ENCODE assay signal across 1 cellular context in genomic region chr13:79194272-79194671, GRCh38.
TF ChIP-seq lines count a peak whose summit lies in the region.

No MANE protein-coding gene starts in this region.

TF ChIP-seq in GM12878, 131 proteins besides CTCF, POLR2A, EP300 and RAD21 (continued from another document and continues in another):
- TF ChIP-seq TCF3 (IDR thresholded peaks at IDR 0.05; ENCODE audit: borderline replicate concordance, insufficient read depth, low read depth, low read length) (0 out of 2 replicates have a peak, but pooled peaks have one; percentile 42), RFX5 (IDR thresholded peaks at IDR 0.05; ENCODE audit: low read depth, low read length) (no peak), NFYA (IDR thresholded peaks at IDR 0.05; ENCODE audit: borderline replicate concordance, low read depth, low read length) (no peak), CBX5 (IDR thresholded peaks at IDR 0.05; ENCODE audit: low read depth) (peak; percentile 94), JUNB (IDR thresholded peaks at IDR 0.05) (peak; percentile 92), BHLHE40 (IDR thresholded peaks at IDR 0.05; ENCODE audit: borderline replicate concordance in 1 of 2, low read depth in 2 of 2, low read length in 1 of 2) (peak; percentile 40 to 70; a peak in 2 of 4 replicates), IKZF1 (conservative IDR thresholded peaks at IDR 0.05) (peak; percentile 87), JUND (IDR thresholded peaks at IDR 0.05; ENCODE audit: low read depth, low read length) (peak; percentile 34; the same call in 1 of the 2 replicates), CHD1 (IDR thresholded peaks at IDR 0.05; ENCODE audit: low read depth, low read length) (no peak), LARP7 (IDR thresholded peaks at IDR 0.05) (no peak), PAX5 (IDR thresholded peaks at IDR 0.05; ENCODE audit: borderline replicate concordance, low read depth, low read length) (peak; percentile 82; the same call in 1 of the 2 replicates), SPI1 (IDR thresholded peaks at IDR 0.05; ENCODE audit: borderline replicate concordance, insufficient read depth, low read depth, low read length) (peak; percentile 75; the same call in 1 of the 2 replicates), ZBTB33 (IDR thresholded peaks at IDR 0.05) (no peak), KAT2A (conservative IDR thresholded peaks at IDR 0.05; ENCODE audit: control insufficient read depth, low read depth, low read length) (no peak), NFIC (IDR thresholded peaks at IDR 0.05; ENCODE audit: low read depth, low read length) (peak; percentile 98), KLF5 (IDR thresholded peaks at IDR 0.05; ENCODE audit: partially characterized antibody) (no peak), ATF7 (IDR thresholded peaks at IDR 0.05; ENCODE audit: low read depth) (peak; percentile 93), POU2F2 (IDR thresholded peaks at IDR 0.05; ENCODE audit: borderline replicate concordance, low read depth, low read length) (peak; percentile 65; the same call in 1 of the 3 replicates), CHD2 (IDR thresholded peaks at IDR 0.05; ENCODE audit: borderline replicate concordance, low read depth, low read length) (peak; percentile 57; the same call in 1 of the 2 replicates), WRNIP1 (IDR thresholded peaks at IDR 0.05; ENCODE audit: borderline replicate concordance, low read depth, low read length) (no peak), ATF2 (IDR thresholded peaks at IDR 0.05; ENCODE audit: low read length) (peak; percentile 97), YY1 (IDR thresholded peaks at IDR 0.05; ENCODE audit: low read depth, low read length) (peak; percentile 55; the same call in 1 of the 2 replicates), CBFB (IDR thresholded peaks at IDR 0.05; ENCODE audit: low read depth) (peak; percentile 94), ZNF274 (IDR thresholded peaks at IDR 0.05; ENCODE audit: insufficient read depth, insufficient read length) (no peak), STAT3 (IDR thresholded peaks at IDR 0.05; ENCODE audit: low read depth, low read length) (peak; percentile 88; the same call in 1 of the 2 replicates), ZBTB4 (CRISPR knock-in tag; IDR thresholded peaks at IDR 0.05) (no peak), ZBTB40 (IDR thresholded peaks at IDR 0.05; ENCODE audit: borderline replicate concordance) (no peak), CUX1 (IDR thresholded peaks at IDR 0.05; ENCODE audit: insufficient replicate concordance, low read depth, low read length) (peak; percentile 55), RELB (IDR thresholded peaks at IDR 0.05; ENCODE audit: low read depth) (peak; percentile 68), RCOR1 (conservative IDR thresholded peaks at IDR 0.05; ENCODE audit: low read depth, low read length) (0 out of 2 replicates have a peak, but pooled peaks have one; percentile 76), ETV6 (conservative IDR thresholded peaks at IDR 0.05 in 1 of 2, IDR thresholded peaks at IDR 0.05 in 1 of 2; ENCODE audit: borderline replicate concordance in 1 of 2, low read depth in 1 of 2) (peak in 1 of 2 experiments; percentile 95; a peak in 2 of 4 replicates), MEF2B (IDR thresholded peaks at IDR 0.05; ENCODE audit: partially characterized antibody, poor library complexity, severe bottlenecking) (peak; percentile 97), ESRRA (IDR thresholded peaks at IDR 0.05; ENCODE audit: low read length) (no peak), YBX1 (IDR thresholded peaks at IDR 0.05) (no peak), PKNOX1 (IDR thresholded peaks at IDR 0.05) (peak; percentile 69), ZNF217 (IDR thresholded peaks at IDR 0.05) (no peak)
